ENCODE assay signal across 8 cellular contexts in the genomic region with DNA sequence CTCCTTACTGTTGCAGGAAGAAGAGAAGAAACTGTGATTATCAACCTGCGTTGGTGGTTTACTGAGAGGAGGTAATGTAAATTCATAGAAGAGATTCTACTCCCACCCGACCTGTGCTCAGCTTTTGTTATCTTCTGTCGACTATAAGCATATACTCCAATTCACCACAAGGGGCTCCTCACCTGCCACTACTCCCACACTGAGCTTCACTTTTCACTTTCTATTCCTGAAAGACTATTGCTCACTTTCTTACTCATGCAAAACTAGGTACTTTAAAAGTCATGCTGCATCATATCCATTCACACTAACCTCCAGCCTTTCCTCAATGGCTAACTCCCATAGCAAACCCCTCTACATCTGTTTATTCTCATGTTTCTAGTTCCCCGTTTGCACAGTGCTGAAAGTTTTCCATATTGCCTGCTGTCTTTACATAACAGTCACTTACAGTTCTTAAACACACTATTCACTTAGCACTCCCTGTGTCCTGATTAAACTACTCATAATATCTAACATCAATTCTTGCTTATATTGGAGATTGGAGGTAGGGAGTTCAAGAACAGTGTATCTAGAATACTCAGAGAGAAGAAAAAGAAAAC.
DNase-seq lines count a peak whose midpoint lies in the region; ATAC-seq, FAIRE-seq and TF ChIP-seq lines count a peak whose summit lies in the region.

No MANE protein-coding gene starts in this region.

- no peaks in the 10 kb centered on the region for H3K27me3 Mint-ChIP-seq in activated T-cell treated with anti-CD3 and anti-CD28 coated beads, Interleukin-2, amount 50 U/mL, for 4 hours (ENCODE audit: low read depth)
- H3K27me3 Mint-ChIP-seq in activated CD8-positive, alpha-beta T cell treated with anti-CD3 and anti-CD28 coated beads, Interleukin-2, amount 10 ng/mL, durations not matched to agents 7 days and 5 days (ENCODE audit: low read depth): no peaks in the 10 kb centered on the region

- CTCF ChIA-PET in activated CD8-positive, alpha-beta T cell treated with anti-CD3 and anti-CD28 coated beads, Interleukin-2, amount 10 ng/mL, durations not matched to agents 7 days and 5 days (lab: Charles Lee): interaction anchor here (0.9 kb wide), 1 partner anchor 13 kb away, joined by 4 read pairs; no protein-coding TSS in a partner anchor

- no peak overlapping the region for H3K27ac ChIP-seq in aorta (ENCODE audit: low read depth in 1 of 2, low read length in 2 of 2)

- WGBS in aorta, 2 donors: 35 to 39% methylated on average over 4 of the region's 4 CpGs

- no peaks in the 10 kb centered on the region for H3K27me3 ChIP-seq in aorta (ENCODE audit: control insufficient read depth in 1 of 2, insufficient read depth in 2 of 2, low read length in 1 of 2)

- peak; percentile 97 for FAIRE-seq in H54 (lab: Jason Lieb, UNC)

- H3K4me1 Mint-ChIP-seq in activated T-cell treated with anti-CD3 and anti-CD28 coated beads, Interleukin-2, amount 50 U/mL, for 4 hours (ENCODE audit: low read depth): no peaks in the 10 kb centered on the region
- H3K4me1 Mint-ChIP-seq in activated CD8-positive, alpha-beta T cell treated with anti-CD3 and anti-CD28 coated beads, Interleukin-2, amount 10 ng/mL, durations not matched to agents 7 days and 5 days (ENCODE audit: low read depth): no peaks in the 10 kb centered on the region

- H3K4me3 Mint-ChIP-seq in activated T-cell treated with anti-CD3 and anti-CD28 coated beads, Interleukin-2, amount 50 U/mL, for 4 hours: no peak overlapping the region
- H3K4me3 Mint-ChIP-seq in activated CD8-positive, alpha-beta T cell treated with anti-CD3 and anti-CD28 coated beads, Interleukin-2, amount 10 ng/mL, durations not matched to agents 7 days and 5 days: no peak overlapping the region

- no peak for TF ChIP-seq POLR2A in H54 (IDR thresholded peaks at IDR 0.05; ENCODE audit: low read depth, low read length)

- H3K4me3 ChIP-seq in Jurkat, Clone E6-1 (ENCODE audit: low read length): no peak overlapping the region
- H3K4me3 ChIP-seq in aorta (ENCODE audit: low read length in 2 of 2): no peak overlapping the region

- peaks cover 0 to 2% of the 10 kb centered on the region in 2 donors for H3K4me1 ChIP-seq in aorta (ENCODE audit: control insufficient read depth in 1 of 2, insufficient read depth in 2 of 2, low read length in 2 of 2)

- no peaks in the 10 kb centered on the region for H3K36me3 Mint-ChIP-seq in activated T-cell treated with anti-CD3 and anti-CD28 coated beads, Interleukin-2, amount 50 U/mL, for 4 hours (ENCODE audit: insufficient read depth)
- no peaks in the 10 kb centered on the region for H3K36me3 Mint-ChIP-seq in activated CD8-positive, alpha-beta T cell treated with anti-CD3 and anti-CD28 coated beads, Interleukin-2, amount 10 ng/mL, durations not matched to agents 7 days and 5 days (ENCODE audit: low read depth)

- DNase-seq in activated T-cell treated with anti-CD3 and anti-CD28 coated beads, Interleukin-2, amount 50 U/mL, for 4 hours: no peak
- DNase-seq in activated T-cell treated with anti-CD3 and anti-CD28 coated beads for 4 hours: no peak
- DNase-seq in H54 (ENCODE audit: insufficient read length, low spot score): peak; percentile 15
- DNase-seq in Jurkat, Clone E6-1 (ENCODE audit: low read depth, low spot score): peak; percentile 29
- peak; percentile 21 for DNase-seq in activated CD8-positive, alpha-beta T cell treated with anti-CD3 and anti-CD28 coated beads, Interleukin-2, amount 10 ng/mL, durations not matched to agents 7 days and 5 days
- DNase-seq in left colon: no peak
- DNase-seq in aorta: no peak
- DNase-seq in activated gamma-delta T cell (lab: John Stamatoyannopoulos, UW): no peak

- peak; percentile 62 to 65 for ATAC-seq in activated T-cell treated with anti-CD3 and anti-CD28 coated beads, Interleukin-2, amount 50 U/mL, for 4 hours
- ATAC-seq in activated CD8-positive, alpha-beta T cell treated with anti-CD3 and anti-CD28 coated beads, Interleukin-2, amount 10 ng/mL, durations not matched to agents 7 days and 5 days: no peak
- ATAC-seq in left colon: peak; percentile 60
- no peak for ATAC-seq in aorta (ENCODE audit: low FRiP score)

- POLR2A ChIA-PET in activated CD8-positive, alpha-beta T cell treated with anti-CD3 and anti-CD28 coated beads, Interleukin-2, amount 10 ng/mL, durations not matched to agents 7 days and 5 days (lab: Charles Lee): no interaction called here

- H3K27ac Mint-ChIP-seq in activated CD8-positive, alpha-beta T cell treated with anti-CD3 and anti-CD28 coated beads, Interleukin-2, amount 10 ng/mL, durations not matched to agents 7 days and 5 days: no peak overlapping the region

- H3K9me3 Mint-ChIP-seq in activated T-cell treated with anti-CD3 and anti-CD28 coated beads, Interleukin-2, amount 50 U/mL, for 4 hours: peaks cover 3% of the 10 kb centered on the region
- H3K9me3 Mint-ChIP-seq in activated CD8-positive, alpha-beta T cell treated with anti-CD3 and anti-CD28 coated beads, Interleukin-2, amount 10 ng/mL, durations not matched to agents 7 days and 5 days (ENCODE audit: insufficient read depth): peaks cover 5% of the 10 kb centered on the region

- H3K9me3 ChIP-seq in aorta (ENCODE audit: control insufficient read depth, low read length): peaks cover under 1% of the 10 kb centered on the region

- H3K36me3 ChIP-seq in aorta (ENCODE audit: control insufficient read depth in 1 of 2, insufficient read depth in 2 of 2, low read length in 1 of 2): no peaks in the 10 kb centered on the region

- intact Hi-C loops in left colon (cut with DNase I, micrococcal nuclease): no loop called here
- intact Hi-C loops in aorta (cut with DNase I): no loop called here

Comparison
In these comparisons a context has a peak if more than half of its experiments do, and no peak if none do; other contexts are left out.
1. ATAC-seq: peak in activated T-cell treated with anti-CD3 and anti-CD28 coated beads, Interleukin-2, amount 50 U/mL, for 4 hours (2 of 2) and left colon (single experiment); none in activated CD8-positive, alpha-beta T cell treated with anti-CD3 and anti-CD28 coated beads, Interleukin-2, amount 10 ng/mL, durations not matched to agents 7 days and 5 days (single experiment) and aorta (single experiment).
2. DNase-seq: peak in H54 (single experiment), Jurkat, Clone E6-1 (single experiment) and activated CD8-positive, alpha-beta T cell treated with anti-CD3 and anti-CD28 coated beads, Interleukin-2, amount 10 ng/mL, durations not matched to agents 7 days and 5 days (single experiment); none in activated T-cell treated with anti-CD3 and anti-CD28 coated beads, Interleukin-2, amount 50 U/mL, for 4 hours (single experiment), activated T-cell treated with anti-CD3 and anti-CD28 coated beads for 4 hours (single experiment), left colon (0 of 2), aorta (0 of 2) and activated gamma-delta T cell (single experiment).